14 cellular contexts compared by ENCODE assay signal in the genomic region with DNA sequence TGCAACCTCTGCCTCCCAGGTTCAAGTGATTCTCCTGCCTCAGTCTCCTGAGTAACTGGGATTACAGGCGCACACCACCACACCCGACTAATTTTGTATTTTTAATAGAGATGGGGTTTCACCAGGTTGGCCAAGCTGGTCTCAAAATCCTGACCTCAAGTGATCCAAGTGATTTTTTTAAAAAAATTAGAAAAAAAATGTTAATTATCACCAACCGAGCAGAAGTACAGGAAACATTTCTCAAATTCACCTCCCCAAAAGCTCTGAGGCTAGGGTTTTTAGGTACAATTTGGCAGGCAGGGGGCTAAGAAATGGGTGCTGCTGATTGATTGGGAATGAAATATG. TPM values are rescaled to one million over a fixed set of nuclear protein-coding genes. Genes with fewer than 3 reads are reported as not detected.
"Had no signal": no experiment of that assay in that cellular context is flagged by ENCODE, and none has a peak within 500 bp of the region (broad histone marks: within the 10 kb centered on the region; RNA-seq: fewer than 3 reads in every experiment).

No MANE protein-coding gene starts in this region.

- H3K27ac Mint-ChIP-seq: activated CD4-positive, alpha-beta memory T cell treated with anti-CD3 and anti-CD28 coated beads, Interleukin-2, amount 10 ng/mL, durations not matched to agents 7 days and 5 days; activated naive CD8-positive, alpha-beta T cell treated with anti-CD3 and anti-CD28 coated beads, Interleukin-2, amount 10 ng/mL, durations not matched to agents 7 days and 5 days; progenitor cell of endocrine pancreas; stimulated activated naive B cell treated with anti-CD40 and anti-IgM and Interleukin-4, amounts not matched to agents 10 μg/mL and 1 μg/mL and 100 μg/mL, for 72 hours; T-helper 2 cell treated with Interferon-gamma antibody and Interleukin-4, amounts not matched to agents 5 μg/mL and 100 μg/mL, for 36 hours had no signal

- H3K36me3 Mint-ChIP-seq: activated naive CD8-positive, alpha-beta T cell treated with anti-CD3 and anti-CD28 coated beads, Interleukin-2, amount 10 ng/mL, durations not matched to agents 7 days and 5 days; naive thymus-derived CD8-positive, alpha-beta T cell; stimulated activated naive B cell treated with anti-CD40 and anti-IgM and Interleukin-4, amounts not matched to agents 10 μg/mL and 1 μg/mL and 100 μg/mL, for 72 hours had no signal

- H3K27ac ChIP-seq: spleen, tibial nerve had no signal

- ATAC-seq: naive thymus-derived CD8-positive, alpha-beta T cell had no signal

- H3K9me3 ChIP-seq: spleen, tibial nerve had no signal

- H3K27me3 ChIP-seq: tibial nerve had no signal

- H3K36me3 ChIP-seq: spleen, tibial nerve had no signal

- H3K4me3 ChIP-seq: spleen had no signal

- H3K27me3 Mint-ChIP-seq: progenitor cell of endocrine pancreas had no signal

- H3K9me3 Mint-ChIP-seq: activated CD4-positive, alpha-beta memory T cell treated with anti-CD3 and anti-CD28 coated beads, Interleukin-2, amount 10 ng/mL, durations not matched to agents 7 days and 5 days; activated naive CD8-positive, alpha-beta T cell treated with anti-CD3 and anti-CD28 coated beads, Interleukin-2, amount 10 ng/mL, durations not matched to agents 7 days and 5 days; stimulated activated naive B cell treated with anti-CD40 and anti-IgM and Interleukin-4, amounts not matched to agents 10 μg/mL and 1 μg/mL and 100 μg/mL, for 72 hours; T-helper 2 cell treated with Interferon-gamma antibody and Interleukin-4, amounts not matched to agents 5 μg/mL and 100 μg/mL, for 36 hours had no signal

- H3K4me1 ChIP-seq: spleen had no signal

- DNase-seq: activated CD4-positive, alpha-beta memory T cell treated with anti-CD3 and anti-CD28 coated beads, Interleukin-2, amount 10 ng/mL, durations not matched to agents 7 days and 5 days; activated CD8-positive, alpha-beta memory T cell treated with anti-CD3 and anti-CD28 coated beads, Interleukin-2, amount 50 U/mL, for 4 hours; activated naive CD8-positive, alpha-beta T cell treated with anti-CD3 and anti-CD28 coated beads, Interleukin-2, amount 10 ng/mL, durations not matched to agents 7 days and 5 days; anterior cingulate cortex; naive thymus-derived CD8-positive, alpha-beta T cell; nucleus accumbens; right cardiac atrium; spleen; stimulated activated CD4-positive, alpha-beta T cell treated with anti-CD3 and anti-CD28 coated beads, Interleukin-1b, Interleukin-23, amount 100 ng/mL, for 48 hours; stimulated activated naive B cell treated with anti-CD40 and anti-IgM and Interleukin-4, amounts not matched to agents 10 μg/mL and 1 μg/mL and 100 μg/mL, for 72 hours; SW 1271 had no signal

- H3K4me3 Mint-ChIP-seq: activated CD4-positive, alpha-beta memory T cell treated with anti-CD3 and anti-CD28 coated beads, Interleukin-2, amount 10 ng/mL, durations not matched to agents 7 days and 5 days; activated naive CD8-positive, alpha-beta T cell treated with anti-CD3 and anti-CD28 coated beads, Interleukin-2, amount 10 ng/mL, durations not matched to agents 7 days and 5 days; naive thymus-derived CD8-positive, alpha-beta T cell; stimulated activated naive B cell treated with anti-CD40 and anti-IgM and Interleukin-4, amounts not matched to agents 10 μg/mL and 1 μg/mL and 100 μg/mL, for 72 hours; T-helper 2 cell treated with Interferon-gamma antibody and Interleukin-4, amounts not matched to agents 5 μg/mL and 100 μg/mL, for 36 hours had no signal

RNA-seq across cellular contexts. Expression of a gene that starts 14.9 kb away (rescaled TPM):
- total RNA-seq: activated CD4-positive, alpha-beta memory T cell treated with anti-CD3 and anti-CD28 coated beads, Interleukin-2, amount 10 ng/mL, durations not matched to agents 7 days and 5 days; activated naive CD8-positive, alpha-beta T cell treated with anti-CD3 and anti-CD28 coated beads, Interleukin-2, amount 10 ng/mL, durations not matched to agents 7 days and 5 days; naive thymus-derived CD8-positive, alpha-beta T cell; progenitor cell of endocrine pancreas; tibial nerve had no signal
